ENCODE assay signal across 1 cellular context in the genomic region with DNA sequence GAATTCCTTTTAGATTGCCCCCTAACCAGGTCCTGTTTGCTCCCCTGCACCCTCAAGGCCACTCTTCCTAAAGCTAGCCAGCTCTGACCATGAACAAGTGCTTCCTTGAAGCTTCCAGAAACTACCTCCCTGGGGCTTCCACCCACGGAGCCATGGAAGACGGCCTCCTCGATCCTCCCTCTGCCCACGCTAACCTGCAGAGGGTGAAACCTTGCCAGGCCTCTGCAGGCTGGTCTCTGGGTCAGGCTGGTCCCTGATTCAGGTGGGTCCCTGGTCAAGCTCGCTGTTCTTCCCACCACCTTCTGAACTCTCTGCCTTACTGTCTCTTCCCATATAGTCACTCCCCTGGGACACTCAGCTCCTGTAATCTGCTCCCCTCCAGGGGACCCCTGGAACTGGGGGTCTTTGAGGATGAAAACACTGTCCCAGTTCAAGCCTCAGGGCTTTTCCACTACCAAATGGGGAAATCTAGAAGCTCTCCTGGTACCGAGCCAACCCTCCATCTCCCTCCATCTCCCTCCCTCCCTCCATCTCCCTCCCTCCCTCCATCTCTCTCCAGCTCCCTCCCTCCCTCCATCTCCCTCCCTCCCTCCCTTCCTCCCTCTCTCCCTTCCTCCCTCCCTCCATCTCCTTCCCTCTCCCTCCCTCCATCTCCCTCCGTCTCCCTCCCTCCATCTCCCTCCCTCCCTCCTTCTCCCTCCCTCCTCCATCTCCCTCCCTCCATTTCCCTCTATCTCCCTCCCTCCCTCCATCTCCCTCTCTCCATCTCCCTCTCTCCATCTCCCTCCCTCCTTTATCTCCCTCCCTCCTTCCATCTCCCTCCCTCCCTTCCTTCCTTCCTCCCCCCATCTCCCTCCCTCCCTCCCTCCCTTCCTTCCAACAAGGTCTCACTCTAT.
TF ChIP-seq lines count a peak whose summit lies in the region.

No MANE protein-coding gene starts in this region.

TF ChIP-seq in H1, 55 proteins besides CTCF, POLR2A, EP300 and RAD21:
- TF ChIP-seq HDAC2 (IDR thresholded peaks at IDR 0.05; ENCODE audit: borderline replicate concordance in 1 of 2, low read depth in 2 of 2, low read length in 2 of 2) (no peak), TCF12 (IDR thresholded peaks at IDR 0.05; ENCODE audit: low read depth, low read length) (no peak), CBX8 (IDR thresholded peaks at IDR 0.05; ENCODE audit: borderline replicate concordance, low read depth, low read length) (no peak), TAF7 (optimal IDR thresholded peaks at IDR 0.05; ENCODE audit: borderline replicate concordance, low read depth, low read length) (no peak), ZNF274 (IDR thresholded peaks at IDR 0.05; ENCODE audit: borderline replicate concordance, extremely low read depth, low read length) (no peak), RNF2 (IDR thresholded peaks at IDR 0.05; ENCODE audit: borderline replicate concordance, low read depth, low read length, missing control alignments, poor library complexity, severe bottlenecking) (no peak), HDAC6 (IDR thresholded peaks at IDR 0.05; ENCODE audit: low read depth, low read length) (no peak)
- TF ChIP-seq, protein P1, sequence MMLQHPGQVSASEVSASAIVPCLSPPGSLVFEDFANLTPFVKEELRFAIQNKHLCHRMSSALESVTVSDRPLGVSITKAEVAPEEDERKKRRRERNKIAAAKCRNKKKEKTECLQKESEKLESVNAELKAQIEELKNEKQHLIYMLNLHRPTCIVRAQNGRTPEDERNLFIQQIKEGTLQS (IDR thresholded peaks at IDR 0.05; ENCODE audit: insufficient read depth, low read depth, low read length): no peak
